ENCODE assay signal across 8 cellular contexts in genomic region chr19:7679017-7679720, GRCh38. TPM values are rescaled to one million over a fixed set of nuclear protein-coding genes. Genes with fewer than 3 reads are reported as not detected.
DNase-seq lines count a peak whose midpoint lies in the region; ATAC-seq and TF ChIP-seq lines count a peak whose summit lies in the region.

No MANE protein-coding gene starts in this region.

- intact Hi-C loops in activated CD4-positive, alpha-beta T cell treated with anti-CD3 and anti-CD28 coated beads for 36 hours (cut with DNase I, micrococcal nuclease) = loop anchor here in 1 of 2 experiments (1.0 kb wide), 1 partner anchor 27 kb away; no protein-coding TSS in a partner anchor
- intact Hi-C loops in thyroid gland (cut with DNase I) = no loop called here
- intact Hi-C loops in ovary (cut with DNase I) = loop anchor here in 2 of 4 donors (5.0 to 10.0 kb wide), 2 partner anchors 322 to 324 kb away; no protein-coding TSS in a partner anchor

- DNase-seq in GM10248 (ENCODE audit: extremely low spot score) (peak; percentile 79), endothelial cell (ENCODE audit: low spot score) (no peak), NCI-H510A treated with DMSO at 0.1 percent for 48 hours (lab: John Stamatoyannopoulos, UW) (no peak), thyroid gland (no peak), ovary (no peak)
- peak; percentile 84 for DNase-seq in activated CD4-positive, alpha-beta T cell treated with anti-CD3 and anti-CD28 coated beads for 36 hours
- DNase-seq in stimulated activated CD4-positive, alpha-beta T cell treated with anti-CD3 and anti-CD28 coated beads, TNF-alpha, amount 100 ng/mL, for 4 hours (ENCODE audit: low read depth in 3 of 3) = peak in 2 of 3 experiments; percentile 56 to 64

- H3K4me3 ChIP-seq in Loucy (ENCODE audit: low read length, poor library complexity, severe bottlenecking) (peak overlapping the region; percentile 23), thyroid gland (replicated peaks in 1 of 3) (no peak overlapping the region), ovary (no peak overlapping the region)

- POLR2A ChIA-PET in GM10248 (lab: Yijun Ruan, JAX) = interaction anchor here (0.6 kb wide), 1 partner anchor 284 kb away, joined by 8 read pairs; no protein-coding TSS in a partner anchor
- POLR2A ChIA-PET in activated CD4-positive, alpha-beta T cell treated with anti-CD3 and anti-CD28 coated beads for 36 hours (lab: Charles Lee) = interaction anchor here (0.9 kb wide), 1 partner anchor 26 kb away, joined by 4 read pairs; no protein-coding TSS in a partner anchor

- TF ChIP-seq EP300 in ovary (IDR thresholded peaks at IDR 0.05) = no peak

- peak overlapping the region; percentile 41 for H3K27ac Mint-ChIP-seq in activated CD4-positive, alpha-beta T cell treated with anti-CD3 and anti-CD28 coated beads for 36 hours
- H3K27ac Mint-ChIP-seq in endothelial cell (ENCODE audit: unreplicated experiment) = no peak overlapping the region

- H3K4me2 ChIP-seq in Loucy (ENCODE audit: low read depth, low read length, poor library complexity, severe bottlenecking) = peak overlapping the region; percentile 37

- H3K4me1 Mint-ChIP-seq in activated CD4-positive, alpha-beta T cell treated with anti-CD3 and anti-CD28 coated beads for 36 hours = peaks cover 55% of the 10 kb centered on the region
- no peaks in the 10 kb centered on the region for H3K4me1 Mint-ChIP-seq in endothelial cell (ENCODE audit: unreplicated experiment)

- no peaks in the 10 kb centered on the region; the same call in 1 of the 2 replicates for H3K36me3 ChIP-seq in Loucy (ENCODE audit: insufficient read depth, low read length)
- peaks cover 0 to 10% of the 10 kb centered on the region in 2 donors for H3K36me3 ChIP-seq in thyroid gland
- H3K36me3 ChIP-seq in ovary = no peaks in the 10 kb centered on the region

- H3K9me3 Mint-ChIP-seq in activated CD4-positive, alpha-beta T cell treated with anti-CD3 and anti-CD28 coated beads for 36 hours (ENCODE audit: low read depth) = no peaks in the 10 kb centered on the region
- peaks cover 4% of the 10 kb centered on the region for H3K9me3 Mint-ChIP-seq in endothelial cell (ENCODE audit: unreplicated experiment)

- CTCF ChIA-PET in GM10248 (lab: Yijun Ruan, JAX) = interaction anchor here (0.7 to 2.4 kb wide), 9 partner anchors 11 to 312 kb away, joined by 3 to 10 read pairs (median 4); no protein-coding TSS in a partner anchor
- CTCF ChIA-PET in activated CD4-positive, alpha-beta T cell treated with anti-CD3 and anti-CD28 coated beads for 36 hours (lab: Charles Lee) = interaction anchor here (0.7 to 1.4 kb wide), 6 partner anchors 9 to 120 kb away, joined by 3 to 4 read pairs (median 3); no protein-coding TSS in a partner anchor

- WGBS in thyroid gland, 2 donors = 57% methylated on average over 24 to 26 of the region's 26 CpGs
- 46 to 56% (median 46%) methylated on average over 26 of the region's 26 CpGs for WGBS in ovary, 3 donors

- H3F3A ChIP-seq in Loucy (ENCODE audit: low read depth) = no peaks in the 10 kb centered on the region

- H3K27ac ChIP-seq in thyroid gland = no peak overlapping the region
- H3K27ac ChIP-seq in ovary = no peak overlapping the region

- TF ChIP-seq CTCF in GM10248 (IDR thresholded peaks at IDR 0.05; ENCODE audit: control extremely low read depth, extremely low read depth, low read depth, missing control alignments) (peak; percentile 75), Loucy (conservative IDR thresholded peaks at IDR 0.05; ENCODE audit: low read length) (peak; percentile 61), endothelial cell (IDR thresholded peaks at IDR 0.05; ENCODE audit: unreplicated experiment) (no peak), thyroid gland (IDR thresholded peaks at IDR 0.05) (no peak), ovary (IDR thresholded peaks at IDR 0.05) (no peak)

- H3K4me1 ChIP-seq in Loucy (ENCODE audit: insufficient read depth, low read length, poor library complexity, severe bottlenecking) (peaks cover 37% of the 10 kb centered on the region), thyroid gland (peaks cover 6 to 9% of the 10 kb centered on the region in 2 donors), ovary (ENCODE audit: insufficient read depth) (peaks cover 10% of the 10 kb centered on the region)

- peak; percentile 66 for ATAC-seq in activated CD4-positive, alpha-beta T cell treated with anti-CD3 and anti-CD28 coated beads for 36 hours

- no peak overlapping the region for H2AFZ ChIP-seq in Loucy (ENCODE audit: low read length)

- H3K27me3 Mint-ChIP-seq in activated CD4-positive, alpha-beta T cell treated with anti-CD3 and anti-CD28 coated beads for 36 hours = peaks cover 22% of the 10 kb centered on the region
- H3K27me3 Mint-ChIP-seq in endothelial cell (ENCODE audit: unreplicated experiment) = peaks cover 14% of the 10 kb centered on the region

- no peaks in the 10 kb centered on the region for H3K9me2 ChIP-seq in Loucy (replicated peaks; ENCODE audit: low read depth, low read length)

- H3K9ac ChIP-seq in Loucy (ENCODE audit: low read depth, low read length, poor library complexity, severe bottlenecking) = no peak overlapping the region

- H3K27me3 ChIP-seq in Loucy (ENCODE audit: insufficient read depth, low read length, poor library complexity, severe bottlenecking) (no peaks in the 10 kb centered on the region), thyroid gland (no peaks in the 10 kb centered on the region), ovary (no peaks in the 10 kb centered on the region)

- peaks cover 17% of the 10 kb centered on the region for H4K20me1 ChIP-seq in Loucy (ENCODE audit: insufficient read depth, low read length, poor library complexity, severe bottlenecking)

- no peak for TF ChIP-seq POLR2A in thyroid gland (IDR thresholded peaks at IDR 0.05)
- TF ChIP-seq POLR2A in ovary (IDR thresholded peaks at IDR 0.05) = no peak

- H3K4me3 Mint-ChIP-seq in activated CD4-positive, alpha-beta T cell treated with anti-CD3 and anti-CD28 coated beads for 36 hours = peak overlapping the region; percentile 18
- H3K4me3 Mint-ChIP-seq in endothelial cell (ENCODE audit: unreplicated experiment) = peak overlapping the region; percentile 31

- H3K79me2 ChIP-seq in Loucy (ENCODE audit: insufficient read depth, low read length) = peaks cover 28% of the 10 kb centered on the region

- H3K9me3 ChIP-seq in Loucy (ENCODE audit: insufficient read depth, low read depth, low read length) (no peaks in the 10 kb centered on the region), thyroid gland (no peaks in the 10 kb centered on the region), ovary (no peaks in the 10 kb centered on the region)

- peaks cover 13% of the 10 kb centered on the region for H3K36me3 Mint-ChIP-seq in activated CD4-positive, alpha-beta T cell treated with anti-CD3 and anti-CD28 coated beads for 36 hours (ENCODE audit: low read depth)
- peaks cover 9% of the 10 kb centered on the region for H3K36me3 Mint-ChIP-seq in endothelial cell (ENCODE audit: low read depth, unreplicated experiment)

RNA-seq across cellular contexts. Expression of gene TRAPPC5, which starts 1.5 kb away (rescaled TPM):
- 10 to 100 TPM; 90.2 to 95.2 TPM for total RNA-seq in activated CD4-positive, alpha-beta T cell treated with anti-CD3 and anti-CD28 coated beads for 36 hours
- total RNA-seq in endothelial cell (ENCODE audit: unreplicated experiment) (82.0 TPM), thyroid gland (100 to 1,000 TPM in 2 of 4 donors, 10 to 100 TPM in 2; 46.8 to 111 (median 93.1) TPM), ovary (100 to 1,000 TPM in 1 of 7 donors, 10 to 100 TPM in 6; 44.0 to 111 (median 69.3) TPM)
- 10 to 100 TPM in 1 of 2 donors, under 1 TPM in 1; 0.32 to 57.2 TPM for polyA plus RNA-seq in ovary

RNA-seq across cellular contexts. Expression of gene MCEMP1, which starts 2.3 kb away (rescaled TPM):
- not detected for total RNA-seq in activated CD4-positive, alpha-beta T cell treated with anti-CD3 and anti-CD28 coated beads for 36 hours
- total RNA-seq in endothelial cell (ENCODE audit: unreplicated experiment) = not detected
- total RNA-seq in thyroid gland = 1 to 10 TPM in 1 of 4 donors, under 1 TPM in 1, not detected in 2; 0.54 to 1.7 TPM
- total RNA-seq in ovary = under 1 TPM in 3 of 7 donors, not detected in 4; 0.23 to 0.83 (median 0.27) TPM
- under 1 TPM in 1 of 2 donors, not detected in 1; 0.06 TPM for polyA plus RNA-seq in ovary

RNA-seq across cellular contexts. Expression of gene RETN, which starts 10.3 kb away (rescaled TPM):
- total RNA-seq in activated CD4-positive, alpha-beta T cell treated with anti-CD3 and anti-CD28 coated beads for 36 hours = not detected
- total RNA-seq in endothelial cell (ENCODE audit: unreplicated experiment) (not detected), thyroid gland (not detected), ovary (under 1 TPM in 1 of 7 donors, not detected in 6; 0.52 TPM)
- under 1 TPM; 0.46 to 0.48 TPM for polyA plus RNA-seq in ovary

RNA-seq across cellular contexts. Expression of gene FCER2, which starts 22.8 kb away (rescaled TPM):
- total RNA-seq in activated CD4-positive, alpha-beta T cell treated with anti-CD3 and anti-CD28 coated beads for 36 hours = 1 to 10 TPM; 2.6 to 3.5 TPM
- total RNA-seq in endothelial cell (ENCODE audit: unreplicated experiment) = not detected
- not detected for total RNA-seq in thyroid gland
- under 1 TPM in 1 of 7 donors, not detected in 6; 0.38 TPM for total RNA-seq in ovary
- 1 to 10 TPM in 1 of 2 donors, under 1 TPM in 1; 0.08 to 1.1 TPM for polyA plus RNA-seq in ovary

RNA-seq across cellular contexts. Expression of gene STXBP2, which starts 42.3 kb away (rescaled TPM):
- total RNA-seq in activated CD4-positive, alpha-beta T cell treated with anti-CD3 and anti-CD28 coated beads for 36 hours = 10 to 100 TPM; 75.2 to 83.0 TPM
- total RNA-seq in endothelial cell (ENCODE audit: unreplicated experiment) = 42.2 TPM
- 10 to 100 TPM; 48.8 to 89.2 (median 70.2) TPM for total RNA-seq in thyroid gland
- total RNA-seq in ovary = 10 to 100 TPM in 4 of 7 donors, 1 to 10 TPM in 3; 4.9 to 35.6 (median 11.4) TPM
- polyA plus RNA-seq in ovary = 10 to 100 TPM in 1 of 2 donors, 1 to 10 TPM in 1; 8.2 to 25.0 TPM

Comparison
In these comparisons a context has a peak if more than half of its experiments do, and no peak if none do; other contexts are left out.
1. DNase-seq: peak in GM10248 (single experiment), activated CD4-positive, alpha-beta T cell treated with anti-CD3 and anti-CD28 coated beads for 36 hours (single experiment) and stimulated activated CD4-positive, alpha-beta T cell treated with anti-CD3 and anti-CD28 coated beads, TNF-alpha, amount 100 ng/mL, for 4 hours (2 of 3); none in endothelial cell (single experiment), NCI-H510A treated with DMSO at 0.1 percent for 48 hours (single experiment), thyroid gland (0 of 2) and ovary (0 of 5).
2. CTCF ChIP-seq: peak in GM10248 (single experiment) and Loucy (single experiment); none in endothelial cell (single experiment), thyroid gland (0 of 6) and ovary (0 of 3).